Comparison of ENCODE assay signal across 8 cellular contexts in the genomic region with DNA sequence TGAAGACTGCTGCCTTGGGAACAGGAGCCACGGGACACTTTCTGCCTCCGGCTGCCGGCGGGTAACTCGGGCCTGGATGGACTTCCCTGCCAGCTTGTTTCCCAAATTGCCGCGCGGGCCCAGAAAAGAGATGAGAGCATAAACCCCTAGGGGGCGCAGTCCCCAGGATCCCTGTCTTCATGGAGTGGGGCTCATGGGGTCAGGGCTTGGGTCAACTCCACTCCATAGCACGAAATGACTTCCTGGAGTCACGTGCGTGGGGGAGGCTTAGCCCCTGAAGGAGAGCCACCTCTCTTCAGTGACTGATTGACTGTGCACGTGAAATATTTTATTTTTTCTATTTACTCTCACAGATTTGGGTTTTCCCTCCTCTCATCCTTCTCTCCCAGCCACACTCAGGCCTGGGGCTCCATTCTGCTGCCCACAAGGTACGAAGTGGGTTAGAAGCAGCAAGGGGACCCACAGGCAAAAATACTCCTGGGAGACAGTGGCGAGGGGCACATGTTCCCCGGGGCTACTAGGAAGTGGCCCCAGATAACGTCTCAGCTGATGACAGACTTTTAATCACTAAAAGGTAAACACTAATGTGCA. TPM values are rescaled to one million over a fixed set of nuclear protein-coding genes. Genes with fewer than 3 reads are reported as not detected.
DNase-seq lines count a peak whose midpoint lies in the region; ATAC-seq and TF ChIP-seq lines count a peak whose summit lies in the region.

No MANE protein-coding gene starts in this region.

- H3K27me3 ChIP-seq in heart right ventricle, result no peaks in the 10 kb centered on the region

- H3K4me1 ChIP-seq in heart right ventricle, result peaks cover 17 to 72% (median 44%) of the 10 kb centered on the region in 9 donors

- no peaks in the 10 kb centered on the region for H3K9me3 ChIP-seq in heart right ventricle

- intact Hi-C loops in heart right ventricle (cut with DNase I) (loop anchor here in 9 of 10 donors (5.0 to 10.0 kb wide), 5 partner anchors 57 to 142 kb away; partner anchors contain the start of genes EIF2B2 (in 6 of the 9) and ZC2HC1C (in 1 of the 9)), Right ventricle myocardium inferior (cut with DNase I) (loop anchor here (10.0 kb wide), 1 partner anchor 139 kb away; no protein-coding TSS in a partner anchor)

- no peak for ATAC-seq in heart right ventricle
- no peak for ATAC-seq in Right ventricle myocardium inferior
- ATAC-seq in HG02798 (IDR thresholded peaks at IDR 0.05; ENCODE audit: poor library complexity, unreplicated experiment), result no peak
- no peak for ATAC-seq in GM18907 (IDR thresholded peaks at IDR 0.05; ENCODE audit: unreplicated experiment)

- H3K27me3 Mint-ChIP-seq in endothelial cell (ENCODE audit: unreplicated experiment), result peaks cover 4% of the 10 kb centered on the region

- peaks cover 0 to 60% (median 4%) of the 10 kb centered on the region in 9 donors for H3K36me3 ChIP-seq in heart right ventricle

- H3K27ac ChIP-seq in heart right ventricle, result peak overlapping the region in 4 of 10 donors; percentile 4 to 63 (median 24)

- peaks cover 3% of the 10 kb centered on the region for H3K36me3 Mint-ChIP-seq in endothelial cell (ENCODE audit: low read depth, unreplicated experiment)

- no peak for DNase-seq in heart right ventricle
- no peak for DNase-seq in Right ventricle myocardium inferior (ENCODE audit: missing footprints)
- peak; percentile 51 for DNase-seq in NCI-H460 (ENCODE audit: extremely low read depth, low read depth)
- peak; percentile 81 for DNase-seq in endothelial cell (ENCODE audit: low spot score)
- DNase-seq in stimulated activated CD4-positive, alpha-beta T cell treated with anti-CD3 and anti-CD28 coated beads, Interleukin-2, amount 100 ng/mL, for 48 hours, result peak; percentile 34 to 42
- no peak for DNase-seq in mucosa of gallbladder (ENCODE audit: low spot score)

- H3K27ac Mint-ChIP-seq in endothelial cell (ENCODE audit: unreplicated experiment), result no peak overlapping the region

- no peak overlapping the region for H3K4me3 ChIP-seq in heart right ventricle

- 74 to 78% methylated on average over 17 of the region's 17 CpGs for WGBS in heart right ventricle, 2 donors

- H3K4me1 Mint-ChIP-seq in endothelial cell (ENCODE audit: unreplicated experiment), result peaks cover 3% of the 10 kb centered on the region

- peak in 7 of 9 donors; percentile 34 to 59 (median 42) for TF ChIP-seq CTCF in heart right ventricle (IDR thresholded peaks at IDR 0.05)
- peak; percentile 76 for TF ChIP-seq CTCF in endothelial cell (IDR thresholded peaks at IDR 0.05; ENCODE audit: unreplicated experiment)

- no peaks in the 10 kb centered on the region for H3K9me3 Mint-ChIP-seq in endothelial cell (ENCODE audit: unreplicated experiment)

- H3K4me3 Mint-ChIP-seq in endothelial cell (ENCODE audit: unreplicated experiment), result no peak overlapping the region

RNA-seq across cellular contexts. Expression of gene PGF, which starts 10.0 kb away (rescaled TPM):
- total RNA-seq in heart right ventricle (10 to 100 TPM in 1 of 10 donors, 1 to 10 TPM in 9; 2.1 to 22.5 (median 6.1) TPM), Right ventricle myocardium inferior (6.5 TPM), endothelial cell (ENCODE audit: unreplicated experiment) (6.5 TPM), mucosa of gallbladder (4.6 TPM)
- polyA plus RNA-seq in heart right ventricle, result 10 to 100 TPM in 1 of 2 donors, 1 to 10 TPM in 1; 6.8 to 12.2 TPM
- 0.37 and 0.92 TPM in 2 replicates for total RNA-seq in NCI-H460 (2014; rRNA removed; shearing (Covaris generic))
- 0.76 and 2.2 TPM in 2 replicates for polyA plus RNA-seq in NCI-H460 (2014; cell fraction: nucleus; rRNA removed)

RNA-seq across cellular contexts. Expression of gene RPS6KL1, which starts 22.3 kb away (rescaled TPM):
- total RNA-seq in heart right ventricle (10 to 100 TPM; 14.5 to 27.0 (median 21.9) TPM), Right ventricle myocardium inferior (19.1 TPM), endothelial cell (ENCODE audit: unreplicated experiment) (2.3 TPM), mucosa of gallbladder (18.6 TPM)
- polyA plus RNA-seq in heart right ventricle, result 10 to 100 TPM; 10.3 to 27.1 TPM
- 5.6 and 6.1 TPM in 2 replicates for total RNA-seq in NCI-H460 (2014; rRNA removed; shearing (Covaris generic))
- 48.0 and 66.9 TPM in 2 replicates for polyA plus RNA-seq in NCI-H460 (2014; cell fraction: nucleus; rRNA removed)

RNA-seq across cellular contexts. Expression of gene EIF2B2, which starts 57.4 kb away (rescaled TPM):
- 10 to 100 TPM; 25.9 to 44.5 (median 31.5) TPM for total RNA-seq in heart right ventricle
- 10 to 100 TPM; 14.3 to 60.4 TPM for polyA plus RNA-seq in heart right ventricle
- 34.0 TPM for total RNA-seq in Right ventricle myocardium inferior
- total RNA-seq in NCI-H460 (2014; rRNA removed; shearing (Covaris generic)), result 86.4 and 95.5 TPM in 2 replicates
- 46.2 and 56.3 TPM in 2 replicates for polyA plus RNA-seq in NCI-H460 (2014; cell fraction: nucleus; rRNA removed)
- 31.8 TPM for total RNA-seq in endothelial cell (ENCODE audit: unreplicated experiment)
- total RNA-seq in mucosa of gallbladder, result 51.7 TPM

Comparison
In these comparisons a context has a peak if more than half of its experiments do, and no peak if none do; other contexts are left out.
1. DNase-seq: peak in NCI-H460 (single experiment), endothelial cell (single experiment) and stimulated activated CD4-positive, alpha-beta T cell treated with anti-CD3 and anti-CD28 coated beads, Interleukin-2, amount 100 ng/mL, for 48 hours (2 of 2); none in heart right ventricle (0 of 2), Right ventricle myocardium inferior (single experiment) and mucosa of gallbladder (single experiment).